In the genomic region with DNA sequence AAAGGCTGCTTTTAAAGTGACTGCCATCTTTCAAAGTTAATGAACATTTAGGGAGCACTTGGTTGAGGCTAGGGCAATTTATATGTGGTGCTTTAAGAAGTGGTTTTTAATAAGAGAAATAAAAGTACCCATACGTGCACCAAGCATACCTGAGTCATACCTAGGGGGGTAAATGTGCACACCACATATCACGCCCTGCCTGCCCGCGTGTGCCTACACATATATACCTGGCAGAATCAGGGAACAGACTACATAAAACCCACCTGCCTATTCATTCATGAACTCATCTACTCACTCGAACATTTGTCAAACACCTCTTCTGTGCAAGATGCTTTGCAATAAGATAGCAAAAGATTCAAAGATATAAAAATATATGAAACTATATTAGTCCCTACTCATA, we compare ENCODE assay signal across 31 cellular contexts.
"Had no signal": no experiment of that assay in that cellular context is flagged by ENCODE, and none has a peak within 500 bp of the region (broad histone marks: within the 10 kb centered on the region; RNA-seq: fewer than 3 reads in every experiment).

No MANE protein-coding gene starts in this region.

- H3K9me3 ChIP-seq: adrenal gland, body of pancreas, esophagus muscularis mucosa, gastrocnemius medialis, heart left ventricle had no signal

- H3K27ac ChIP-seq: adrenal gland, body of pancreas, esophagus muscularis mucosa, foreskin keratinocyte, gastrocnemius medialis, heart left ventricle had no signal

- H3K27me3 ChIP-seq: adrenal gland, body of pancreas, esophagus muscularis mucosa, gastrocnemius medialis, heart left ventricle had no signal

- H3K27me3 Mint-ChIP-seq: activated naive CD4-positive, alpha-beta T cell treated with anti-CD3 and anti-CD28 coated beads, Interleukin-2, amount 50 U/mL, for 24 hours; activated naive CD8-positive, alpha-beta T cell treated with anti-CD3 and anti-CD28 coated beads for 36 hours; activated naive CD8-positive, alpha-beta T cell treated with anti-CD3 and anti-CD28 coated beads, Interleukin-2, amount 50 U/mL, for 24 hours; effector memory CD8-positive, alpha-beta T cell had no signal

- H3K9me3 Mint-ChIP-seq: activated naive CD4-positive, alpha-beta T cell treated with anti-CD3 and anti-CD28 coated beads for 36 hours; activated naive CD4-positive, alpha-beta T cell treated with anti-CD3 and anti-CD28 coated beads, Interleukin-2, amount 50 U/mL, for 24 hours; activated naive CD8-positive, alpha-beta T cell treated with anti-CD3 and anti-CD28 coated beads for 36 hours; activated naive CD8-positive, alpha-beta T cell treated with anti-CD3 and anti-CD28 coated beads, Interleukin-2, amount 50 U/mL, for 24 hours; activated T-cell treated with anti-CD3 and anti-CD28 coated beads, Interleukin-2, amount 50 U/mL, for 4 hours; activated T-helper 1 cell treated with anti-CD3 and anti-CD28 coated beads, Interleukin-12 subunit alpha, Interleukin-12 subunit beta, Interleukin-2, Interleukin-4 antibody, amounts not matched to agents 30 ng/mL and 10 ng/mL and 1 ng/mL, durations not matched to agents 14 hours and 24 hours and 36 hours; activated T-helper 2 cell treated with anti-CD3 and anti-CD28 coated beads, Interferon-gamma antibody, Interleukin-2, Interleukin-4, amounts not matched to agents 10 μg/mL and 5 μg/mL and 100 μg/mL, durations not matched to agents 14 hours and 24 hours and 36 hours had no signal

- H3K4me3 ChIP-seq: adrenal gland, body of pancreas, esophagus muscularis mucosa, gastrocnemius medialis, heart left ventricle had no signal

- H3K4me1 ChIP-seq: body of pancreas, foreskin keratinocyte, gastrocnemius medialis had no signal

- DNase-seq: activated CD4-positive, alpha-beta T cell treated with anti-CD3 and anti-CD28 coated beads for 4 hours; activated CD4-positive, alpha-beta T cell treated with anti-CD3 and anti-CD28 coated beads, Interleukin-2, amount 50 U/mL, for 1 hour; activated CD4-positive, alpha-beta T cell treated with anti-CD3 and anti-CD28 coated beads, Interleukin-2, amount 50 U/mL, for 48 hours; activated CD4-positive, CD25-positive, alpha-beta regulatory T cell; activated CD4-positive, CD25-positive, alpha-beta regulatory T cell treated with anti-CD3 and anti-CD28 coated beads, Interleukin-2, amount 50 U/mL, for 72 hours; activated CD8-positive, alpha-beta memory T cell treated with anti-CD3 and anti-CD28 coated beads, Interleukin-2, amount 50 U/mL, for 48 hours; activated effector memory CD4-positive, alpha-beta T cell treated with anti-CD3 and anti-CD28 coated beads, Interleukin-2, amount 50 U/mL, for 16 hours; activated naive CD4-positive, alpha-beta T cell treated with anti-CD3 and anti-CD28 coated beads for 36 hours; activated naive CD8-positive, alpha-beta T cell treated with anti-CD3 and anti-CD28 coated beads for 36 hours; activated naive CD8-positive, alpha-beta T cell treated with anti-CD3 and anti-CD28 coated beads, Interleukin-2, amount 50 U/mL, for 24 hours; activated T-cell treated with anti-CD3 and anti-CD28 coated beads for 4 hours; activated T-cell treated with anti-CD3 and anti-CD28 coated beads, Interleukin-2, amount 50 U/mL, for 4 hours; adrenal gland; amygdala; aorta; body of pancreas; cortex of kidney; dermis blood vessel endothelial cell; effector CD4-positive, alpha-beta T cell; effector memory CD8-positive, alpha-beta T cell; erythroblast; foreskin keratinocyte; gastrocnemius medialis; glutamatergic neuron; heart left ventricle; T-helper 1 cell; T-helper 2 cell had no signal

- H3K36me3 Mint-ChIP-seq: activated naive CD4-positive, alpha-beta T cell treated with anti-CD3 and anti-CD28 coated beads, Interleukin-2, amount 50 U/mL, for 24 hours; activated naive CD8-positive, alpha-beta T cell treated with anti-CD3 and anti-CD28 coated beads for 36 hours had no signal

- H3K4me3 Mint-ChIP-seq: activated naive CD4-positive, alpha-beta T cell treated with anti-CD3 and anti-CD28 coated beads for 36 hours; activated naive CD4-positive, alpha-beta T cell treated with anti-CD3 and anti-CD28 coated beads, Interleukin-2, amount 50 U/mL, for 24 hours; activated naive CD8-positive, alpha-beta T cell treated with anti-CD3 and anti-CD28 coated beads for 36 hours; activated naive CD8-positive, alpha-beta T cell treated with anti-CD3 and anti-CD28 coated beads, Interleukin-2, amount 50 U/mL, for 24 hours; activated T-cell treated with anti-CD3 and anti-CD28 coated beads, Interleukin-2, amount 50 U/mL, for 4 hours; activated T-helper 1 cell treated with anti-CD3 and anti-CD28 coated beads, Interleukin-12 subunit alpha, Interleukin-12 subunit beta, Interleukin-2, Interleukin-4 antibody, amounts not matched to agents 30 ng/mL and 10 ng/mL and 1 ng/mL, durations not matched to agents 14 hours and 24 hours and 36 hours; effector memory CD8-positive, alpha-beta T cell had no signal

- ATAC-seq: activated naive CD8-positive, alpha-beta T cell treated with anti-CD3 and anti-CD28 coated beads, Interleukin-2, amount 50 U/mL, for 24 hours; body of pancreas; effector memory CD8-positive, alpha-beta T cell; foreskin keratinocyte; gastrocnemius medialis had no signal

- H3K27ac Mint-ChIP-seq: activated naive CD4-positive, alpha-beta T cell treated with anti-CD3 and anti-CD28 coated beads for 36 hours; activated naive CD4-positive, alpha-beta T cell treated with anti-CD3 and anti-CD28 coated beads, Interleukin-2, amount 50 U/mL, for 24 hours; activated naive CD8-positive, alpha-beta T cell treated with anti-CD3 and anti-CD28 coated beads for 36 hours; activated naive CD8-positive, alpha-beta T cell treated with anti-CD3 and anti-CD28 coated beads, Interleukin-2, amount 50 U/mL, for 24 hours; activated T-helper 1 cell treated with anti-CD3 and anti-CD28 coated beads, Interleukin-12 subunit alpha, Interleukin-12 subunit beta, Interleukin-2, Interleukin-4 antibody, amounts not matched to agents 30 ng/mL and 10 ng/mL and 1 ng/mL, durations not matched to agents 14 hours and 24 hours and 36 hours; activated T-helper 2 cell treated with anti-CD3 and anti-CD28 coated beads, Interferon-gamma antibody, Interleukin-2, Interleukin-4, amounts not matched to agents 10 μg/mL and 5 μg/mL and 100 μg/mL, durations not matched to agents 14 hours and 24 hours and 36 hours; effector memory CD8-positive, alpha-beta T cell had no signal

- H3K36me3 ChIP-seq: adrenal gland, esophagus muscularis mucosa, gastrocnemius medialis, heart left ventricle had no signal
